Comparison of ENCODE assay signal across 6 cellular contexts in the genomic region with DNA sequence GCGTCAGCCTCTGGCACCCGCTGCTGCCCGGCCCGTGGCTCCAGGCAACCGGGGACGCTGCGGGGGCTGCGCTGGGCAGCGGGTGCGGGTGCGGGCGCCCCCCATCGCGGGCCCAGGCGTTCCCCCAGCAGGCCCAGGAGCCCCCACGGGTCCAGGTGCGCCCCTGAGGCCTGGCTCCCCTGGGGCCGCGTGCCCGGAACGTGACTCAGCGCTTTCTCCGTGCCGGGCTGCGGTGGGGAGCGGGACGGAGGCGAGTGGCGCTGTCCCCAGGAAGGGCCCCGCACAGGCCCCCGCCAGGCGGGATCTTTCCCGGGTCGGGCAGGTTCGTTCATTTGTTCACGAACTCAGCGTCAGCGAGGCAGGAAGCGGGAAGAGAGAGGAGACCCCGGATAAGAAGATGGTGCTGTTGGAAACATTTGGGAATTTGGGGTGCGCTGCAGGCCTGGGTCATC. TPM values are rescaled to one million over a fixed set of nuclear protein-coding genes. Genes with fewer than 3 reads are reported as not detected.
DNase-seq lines count a peak whose midpoint lies in the region; ATAC-seq and TF ChIP-seq lines count a peak whose summit lies in the region.

No MANE protein-coding gene starts in this region.

- H3K36me3 Mint-ChIP-seq in neural crest cell (ENCODE audit: low read depth) = no peaks in the 10 kb centered on the region

- H3K4me3 Mint-ChIP-seq in neural crest cell = no peak overlapping the region

- H3K9me3 Mint-ChIP-seq in neural crest cell = no peaks in the 10 kb centered on the region

- TF ChIP-seq CTCF in neural crest cell (conservative IDR thresholded peaks at IDR 0.05) = no peak

- DNase-seq in astrocyte of the hippocampus (ENCODE audit: low read depth, low spot score) (peak; percentile 47), neural crest cell (ENCODE audit: low read depth, low spot score) (no peak), NCI-H2196 (lab: John Stamatoyannopoulos, UW; ENCODE audit: unreplicated experiment) (no peak), cortex of kidney (lab: John Stamatoyannopoulos, UW) (no peak)

- ATAC-seq in GM18907 (IDR thresholded peaks at IDR 0.05; ENCODE audit: unreplicated experiment) = peak; percentile 16
- ATAC-seq in GM19463 (IDR thresholded peaks at IDR 0.05; ENCODE audit: unreplicated experiment) = no peak

- H3K4me1 Mint-ChIP-seq in neural crest cell = peaks cover 16% of the 10 kb centered on the region

- peak overlapping the region; percentile 94 for H3K27ac Mint-ChIP-seq in neural crest cell (ENCODE audit: unreplicated experiment)

- H3K27me3 Mint-ChIP-seq in neural crest cell (ENCODE audit: low read depth) = no peaks in the 10 kb centered on the region

RNA-seq across cellular contexts. Expression of a gene that starts 18.4 kb away (rescaled TPM):
- 195 and 205 TPM in 2 replicates for total RNA-seq in neural crest cell

RNA-seq across cellular contexts. Expression of a gene that starts 19.1 kb away (rescaled TPM):
- 4.3 and 4.5 TPM in 2 replicates for total RNA-seq in neural crest cell

RNA-seq across cellular contexts. Expression of a gene that starts 43.0 kb away (rescaled TPM):
- 0.19 TPM in 1 of 2 replicates, not detected in the other for total RNA-seq in neural crest cell

RNA-seq across cellular contexts. Expression of a gene that starts 47.4 kb away (rescaled TPM):
- total RNA-seq in neural crest cell = not detected in 2 replicates

RNA-seq across cellular contexts. Expression of a gene that starts 49.6 kb away (rescaled TPM):
- total RNA-seq in neural crest cell = 87.9 and 91.6 TPM in 2 replicates
